In genomic region chr3:124800511-124801374, GRCh38 we compare ENCODE assay signal across 1 cellular context.
TF ChIP-seq lines count a peak whose summit lies in the region.

No MANE protein-coding gene starts in this region.

TF ChIP-seq in HepG2, 621 proteins besides CTCF, POLR2A, EP300 and RAD21 (continued from another document):
- TF ChIP-seq TERF1 (CRISPR knock-in tag; IDR thresholded peaks at IDR 0.05): no peak
- no peak for TF ChIP-seq BCLAF1 (IDR thresholded peaks at IDR 0.05)
- no peak for TF ChIP-seq ZNF788 (CRISPR knock-in tag; IDR thresholded peaks at IDR 0.05; ENCODE audit: borderline replicate concordance)
